In the genomic region with DNA sequence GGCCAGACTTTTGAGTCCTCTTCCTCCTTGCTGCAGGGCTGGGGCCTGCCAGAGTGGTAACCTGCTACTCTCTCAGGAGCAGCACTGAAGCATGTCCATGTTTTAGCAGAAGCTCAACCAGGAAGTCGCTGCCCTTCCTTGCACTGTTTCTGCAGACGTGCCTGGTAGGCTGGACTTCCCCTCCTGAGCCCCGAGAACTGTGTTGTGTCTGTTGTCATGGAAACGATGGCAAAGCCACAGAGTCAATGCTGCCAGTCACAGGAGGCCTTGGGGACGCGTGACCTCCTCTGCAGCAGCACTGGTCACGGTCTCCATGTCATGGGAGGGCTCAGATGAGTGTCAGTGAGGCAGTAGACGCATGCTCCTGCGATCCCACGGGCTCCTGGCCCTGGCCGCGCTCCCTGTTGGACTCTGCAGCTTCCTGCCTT, we compare ENCODE assay signal across 8 cellular contexts.
DNase-seq lines count a peak whose midpoint lies in the region; ATAC-seq, FAIRE-seq and TF ChIP-seq lines count a peak whose summit lies in the region.

No MANE protein-coding gene starts in this region.

- H3K9me3 Mint-ChIP-seq in neural crest cell: no peaks in the 10 kb centered on the region

- FAIRE-seq in GM12891 (lab: Jason Lieb, UNC): peak; percentile 100

- H3K27me3 Mint-ChIP-seq in neural crest cell (ENCODE audit: low read depth): no peaks in the 10 kb centered on the region

- ATAC-seq in stimulated activated naive CD8-positive, alpha-beta T cell treated with anti-CD3 and anti-CD28 coated beads, Interleukin-15, Interleukin-2, amounts not matched to agents 100 U/mL and 50 U/mL, for 24 hours: peak; percentile 95

- no peaks in the 10 kb centered on the region for H3K36me3 ChIP-seq in H7 (replicated peaks; ENCODE audit: control insufficient read depth, insufficient read depth, low read length)

- peak overlapping the region; percentile 8 for H3K4me3 Mint-ChIP-seq in neural crest cell

- peaks cover 14% of the 10 kb centered on the region for H3K36me3 Mint-ChIP-seq in neural crest cell (ENCODE audit: low read depth)

- H3K4me1 Mint-ChIP-seq in neural crest cell: peaks cover 17% of the 10 kb centered on the region

- TF ChIP-seq CTCF in NB4 (IDR thresholded peaks at IDR 0.05; ENCODE audit: low read depth, low read length) (no peak), neural crest cell (conservative IDR thresholded peaks at IDR 0.05) (no peak)

- TF ChIP-seq POLR2A in GM12891 (IDR thresholded peaks at IDR 0.05; ENCODE audit: low read depth, low read length) (0 out of 2 replicates have a peak, but pooled peaks have one; percentile 42), NB4 (IDR thresholded peaks at IDR 0.05; ENCODE audit: extremely low read depth, insufficient read length) (no peak)

- peak overlapping the region; percentile 93 for H3K27ac Mint-ChIP-seq in neural crest cell (ENCODE audit: unreplicated experiment)

- H3K27me3 ChIP-seq in H7 (ENCODE audit: control insufficient read depth, insufficient read depth, low read length): no peaks in the 10 kb centered on the region

- DNase-seq in GM12891 (ENCODE audit: insufficient read length, low spot score) (peak; percentile 80), H7 (peak; percentile 77), NB4 (ENCODE audit: low read depth) (peak; percentile 82), fibroblast of peridontal ligament (ENCODE audit: extremely low read depth) (peak; percentile 55), neural crest cell (ENCODE audit: low read depth, low spot score) (peak; percentile 60), OCI-M2 (lab: John Stamatoyannopoulos, UW; ENCODE audit: unreplicated experiment) (no peak)
- DNase-seq in activated CD8-positive, alpha-beta memory T cell treated with anti-CD3 and anti-CD28 coated beads, Interleukin-2, amount 50 U/mL, for 48 hours: peak; percentile 73
- DNase-seq in stimulated activated naive CD8-positive, alpha-beta T cell treated with anti-CD3 and anti-CD28 coated beads, Interleukin-15, Interleukin-2, amounts not matched to agents 100 U/mL and 50 U/mL, for 24 hours: peak; percentile 74

- H3K4me3 ChIP-seq in H7 (ENCODE audit: insufficient read depth, low read depth, low read length): no peak overlapping the region
- no peak overlapping the region for H3K4me3 ChIP-seq in NB4 (ENCODE audit: low read depth, low read length)

TF ChIP-seq in GM12891, 5 proteins besides CTCF, POLR2A, EP300 and RAD21:
- TF ChIP-seq TAF1 (IDR thresholded peaks at IDR 0.05; ENCODE audit: low read depth, low read length) (no peak), PAX5 (IDR thresholded peaks at IDR 0.05; ENCODE audit: insufficient read depth, low read length, severe bottlenecking) (peak; percentile 61), SPI1 (IDR thresholded peaks at IDR 0.05; ENCODE audit: low read depth, low read length) (peak; percentile 83), POU2F2 (IDR thresholded peaks at IDR 0.05; ENCODE audit: low read depth, low read length) (peak; percentile 74; the same call in 1 of the 2 replicates), POLR2AphosphoS5 (IDR thresholded peaks at IDR 0.05; ENCODE audit: low read depth, low read length) (no peak)
